18 cellular contexts compared by ENCODE assay signal in genomic region chr11:114256176-114256897, GRCh38. TPM values are rescaled to one million over a fixed set of nuclear protein-coding genes. Genes with fewer than 3 reads are reported as not detected.
DNase-seq lines count a peak whose midpoint lies in the region; ATAC-seq and TF ChIP-seq lines count a peak whose summit lies in the region.
"Had no signal": no experiment of that assay in that cellular context is flagged by ENCODE, and none has a peak within 500 bp of the region (broad histone marks: within the 10 kb centered on the region; RNA-seq: fewer than 3 reads in every experiment).

No MANE protein-coding gene starts in this region.

- no peak for TF ChIP-seq POLR2A in gastrocnemius medialis (IDR thresholded peaks at IDR 0.05)

- peaks cover 0 to 30% of the 10 kb centered on the region in 2 donors for H3K36me3 ChIP-seq in gastrocnemius medialis

- DNase-seq in natural killer cell (no peak), immature natural killer cell (no peak), gastrocnemius medialis (no peak), NCI-H526 treated with DMSO at 0.1 percent for 48 hours (lab: John Stamatoyannopoulos, UW) (no peak), glomerular visceral epithelial cell (ENCODE audit: extremely low spot score) (no peak), NCI-H1436 (lab: John Stamatoyannopoulos, UW) (no peak)
- no peak for DNase-seq in natural killer cell treated with Interleukin-12 subunit alpha and Interleukin-12 subunit beta and Interleukin-15 and Interleukin-18, amount 100 ng/mL, for 72 hours (ENCODE audit: low spot score)
- DNase-seq: activated CD8-positive, alpha-beta T cell treated with anti-CD3 and anti-CD28 coated beads for 36 hours; HCEC 1CT; head of caudate nucleus; mucosa of descending colon; NCI-H1694; NCI-H446; SK-N-SH had no signal

- in situ Hi-C loops in gastrocnemius medialis (cut with MboI; ENCODE audit: low sequenced_read_pairs in 4 of 4), result loop anchor here in 2 of 4 donors (10.0 to 25.0 kb wide), 2 partner anchors 72 to 369 kb away; partner anchors contain the start of gene USP28 (in 1 of the 2)

- H3K27me3 Mint-ChIP-seq in natural killer cell (ENCODE audit: low read depth in 2 of 2), result no peaks in the 10 kb centered on the region
- H3K27me3 Mint-ChIP-seq in natural killer cell treated with Interleukin-12 subunit alpha and Interleukin-12 subunit beta and Interleukin-15 and Interleukin-18, amount 100 ng/mL, for 72 hours, result no peaks in the 10 kb centered on the region
- H3K27me3 Mint-ChIP-seq in immature natural killer cell (ENCODE audit: low read depth in 3 of 3), result peaks cover 15 to 30% (median 23%) of the 10 kb centered on the region in 3 donors
- H3K27me3 Mint-ChIP-seq: activated CD8-positive, alpha-beta T cell treated with anti-CD3 and anti-CD28 coated beads for 36 hours had no signal

- peak overlapping the region; percentile 87 to 98 (median 95) for H3K27ac ChIP-seq in gastrocnemius medialis

- peak overlapping the region; percentile 52 to 73 for H3K27ac Mint-ChIP-seq in natural killer cell
- H3K27ac Mint-ChIP-seq in natural killer cell treated with Interleukin-12 subunit alpha and Interleukin-12 subunit beta and Interleukin-15 and Interleukin-18, amount 100 ng/mL, for 72 hours, result no peak overlapping the region
- peak overlapping the region in 4 of 6 donors; percentile 2 to 13 (median 10) for H3K27ac Mint-ChIP-seq in immature natural killer cell
- H3K27ac Mint-ChIP-seq: activated CD8-positive, alpha-beta T cell treated with anti-CD3 and anti-CD28 coated beads for 36 hours had no signal

- intact Hi-C loops in natural killer cell (cut with micrococcal nuclease), result no loop called here
- intact Hi-C loops in gastrocnemius medialis (cut with DNase I; ENCODE audit: low total_unique reads), result loop anchor here (5.0 kb wide), 1 partner anchor 94 kb away; no protein-coding TSS in a partner anchor

- H3K4me3 ChIP-seq in gastrocnemius medialis, result peak overlapping the region in 1 of 4 donors; percentile 2
- H3K4me3 ChIP-seq: GM12878, mucosa of descending colon had no signal

- H3K9me3 ChIP-seq in gastrocnemius medialis, result no peaks in the 10 kb centered on the region
- H3K9me3 ChIP-seq: mucosa of descending colon, SK-N-SH had no signal

- H3K4me1 ChIP-seq in gastrocnemius medialis, result peaks cover 81 to 100% of the 10 kb centered on the region in 2 donors

- H3K4me3 Mint-ChIP-seq in natural killer cell, result no peak overlapping the region
- no peak overlapping the region for H3K4me3 Mint-ChIP-seq in natural killer cell treated with Interleukin-12 subunit alpha and Interleukin-12 subunit beta and Interleukin-15 and Interleukin-18, amount 100 ng/mL, for 72 hours
- no peak overlapping the region for H3K4me3 Mint-ChIP-seq in immature natural killer cell
- H3K4me3 Mint-ChIP-seq: activated CD8-positive, alpha-beta T cell treated with anti-CD3 and anti-CD28 coated beads for 36 hours had no signal

- no peaks in the 10 kb centered on the region for H3K27me3 ChIP-seq in gastrocnemius medialis

- H3K36me3 Mint-ChIP-seq in natural killer cell, result no peaks in the 10 kb centered on the region
- H3K36me3 Mint-ChIP-seq in natural killer cell treated with Interleukin-12 subunit alpha and Interleukin-12 subunit beta and Interleukin-15 and Interleukin-18, amount 100 ng/mL, for 72 hours, result no peaks in the 10 kb centered on the region
- peaks cover 4 to 9% (median 8%) of the 10 kb centered on the region in 3 donors for H3K36me3 Mint-ChIP-seq in immature natural killer cell
- H3K36me3 Mint-ChIP-seq: type B pancreatic cell had no signal

- H3K9me3 Mint-ChIP-seq in natural killer cell (no peaks in the 10 kb centered on the region), immature natural killer cell (no peaks in the 10 kb centered on the region)
- H3K9me3 Mint-ChIP-seq in natural killer cell treated with Interleukin-12 subunit alpha and Interleukin-12 subunit beta and Interleukin-15 and Interleukin-18, amount 100 ng/mL, for 72 hours, result no peaks in the 10 kb centered on the region
- H3K9me3 Mint-ChIP-seq: activated CD8-positive, alpha-beta T cell treated with anti-CD3 and anti-CD28 coated beads for 36 hours; type B pancreatic cell had no signal

- H3K4me1 Mint-ChIP-seq in natural killer cell, result peaks cover 15 to 22% of the 10 kb centered on the region in 2 donors
- H3K4me1 Mint-ChIP-seq in natural killer cell treated with Interleukin-12 subunit alpha and Interleukin-12 subunit beta and Interleukin-15 and Interleukin-18, amount 100 ng/mL, for 72 hours (ENCODE audit: low read depth in 2 of 2), result peaks cover 0 to 15% of the 10 kb centered on the region in 2 donors
- peaks cover 6 to 12% of the 10 kb centered on the region in 2 donors for H3K4me1 Mint-ChIP-seq in immature natural killer cell

- TF ChIP-seq CTCF in natural killer cell (IDR thresholded peaks at IDR 0.05) (no peak), gastrocnemius medialis (IDR thresholded peaks at IDR 0.05 in 4 of 5, conservative IDR thresholded peaks at IDR 0.05 in 1 of 5) (no peak)

- ATAC-seq in natural killer cell, result no peak
- ATAC-seq in natural killer cell treated with Interleukin-12 subunit alpha and Interleukin-12 subunit beta and Interleukin-15 and Interleukin-18, amount 100 ng/mL, for 72 hours, result no peak
- ATAC-seq in gastrocnemius medialis, result no peak
- no peak for ATAC-seq in GM19463 (IDR thresholded peaks at IDR 0.05; ENCODE audit: unreplicated experiment)
- ATAC-seq: activated CD8-positive, alpha-beta T cell treated with anti-CD3 and anti-CD28 coated beads for 36 hours; GM12878; mucosa of descending colon had no signal

RNA-seq across cellular contexts. Expression of gene NNMT, which starts 39.9 kb away (rescaled TPM):
- total RNA-seq in natural killer cell (1 to 10 TPM; 1.8 to 2.4 (median 2.0) TPM), gastrocnemius medialis (100 to 1,000 TPM; 157 to 968 (median 541) TPM)
- total RNA-seq in natural killer cell treated with Interleukin-12 subunit alpha and Interleukin-12 subunit beta and Interleukin-15 and Interleukin-18, amount 100 ng/mL, for 72 hours, result not detected
- 1 to 10 TPM in 1 of 3 donors, under 1 TPM in 1, not detected in 1; 0.68 to 1.0 TPM for polyA plus RNA-seq in immature natural killer cell
- total RNA-seq: activated CD8-positive, alpha-beta T cell treated with anti-CD3 and anti-CD28 coated beads for 36 hours; GM12878; OCI-LY7 had no signal

Comparison
In these comparisons a context has a peak if more than half of its experiments do, and no peak if none do; other contexts are left out.
1. H3K27ac Mint-ChIP-seq: peak in natural killer cell (2 of 2) and immature natural killer cell (4 of 6); none in natural killer cell treated with Interleukin-12 subunit alpha and Interleukin-12 subunit beta and Interleukin-15 and Interleukin-18, amount 100 ng/mL, for 72 hours (0 of 2).
2. RNA of gene NNMT, which starts 39.9 kb away (total RNA-seq): 157 to 968 TPM in gastrocnemius medialis; 1.8 to 2.4 TPM in natural killer cell and not detected in natural killer cell treated with Interleukin-12 subunit alpha and Interleukin-12 subunit beta and Interleukin-15 and Interleukin-18, amount 100 ng/mL, for 72 hours; every median in the first group is over 10 times any median in the second.